ENCODE assay signal across 23 cellular contexts in genomic region chr16:2783581-2784375, GRCh38. TPM values are rescaled to one million over a fixed set of nuclear protein-coding genes. Genes with fewer than 3 reads are reported as not detected.
DNase-seq lines count a peak whose midpoint lies in the region; ATAC-seq and TF ChIP-seq lines count a peak whose summit lies in the region.
"Had no signal": no experiment of that assay in that cellular context is flagged by ENCODE, and none has a peak within 500 bp of the region (broad histone marks: within the 10 kb centered on the region; RNA-seq: fewer than 3 reads in every experiment).

No MANE protein-coding gene starts in this region.

- no peaks in the 10 kb centered on the region for H4K20me1 ChIP-seq in GM23338 (replicated peaks; ENCODE audit: insufficient read depth)
- H4K20me1 ChIP-seq: BLaER1 had no signal

- BruUV-seq in Calu3 (replicated peaks; lab: Mats Ljungman, UMichigan): TSS peak; percentile 52

- CTCF ChIA-PET in Calu3 (lab: Charles Lee): interaction anchor here (0.7 to 1.4 kb wide), 4 partner anchors 8 to 84 kb away, joined by 3 to 4 read pairs (median 3); no protein-coding TSS in a partner anchor

- H3K4me1 Mint-ChIP-seq in Calu3 (ENCODE audit: low read depth, unreplicated experiment): peaks cover 37% of the 10 kb centered on the region
- peaks cover 6% of the 10 kb centered on the region for H3K4me1 Mint-ChIP-seq in central memory CD8-positive, alpha-beta T cell
- H3K4me1 Mint-ChIP-seq in GM23338: peaks cover 10% of the 10 kb centered on the region

- no peak overlapping the region for H3K4me3 ChIP-seq in GM23338
- H3K4me3 ChIP-seq: BLaER1, psoas muscle, tibial nerve had no signal

- ATAC-seq in central memory CD8-positive, alpha-beta T cell (replicated peaks; ENCODE audit: extremely low read depth, poor library complexity, severe bottlenecking): no peak
- ATAC-seq in omental fat pad (ENCODE audit: low FRiP score): no peak
- ATAC-seq in GM23338: no peak

- no peak overlapping the region for H3K27ac ChIP-seq in GM23338 (ENCODE audit: low read depth)
- H3K27ac ChIP-seq: BLaER1, psoas muscle, tibial nerve had no signal

- no peak overlapping the region for H3K27ac Mint-ChIP-seq in Calu3 (ENCODE audit: unreplicated experiment)
- no peak overlapping the region for H3K27ac Mint-ChIP-seq in central memory CD8-positive, alpha-beta T cell (ENCODE audit: low read depth)
- no peak overlapping the region for H3K27ac Mint-ChIP-seq in GM23338
- H3K27ac Mint-ChIP-seq: brain; T-helper 1 cell treated with Interleukin-12 subunit alpha and Interleukin-12 subunit beta and Interleukin-4 antibody, amounts not matched to agents 30 μg/mL and 1 μg/mL, for 36 hours had no signal

- H3K9me3 Mint-ChIP-seq in Calu3 (ENCODE audit: low read depth, unreplicated experiment): no peaks in the 10 kb centered on the region
- H3K9me3 Mint-ChIP-seq in central memory CD8-positive, alpha-beta T cell: no peaks in the 10 kb centered on the region
- no peaks in the 10 kb centered on the region; the same call in 2 of the 3 replicates for H3K9me3 Mint-ChIP-seq in GM23338
- H3K9me3 Mint-ChIP-seq: brain; T-helper 1 cell treated with Interleukin-12 subunit alpha and Interleukin-12 subunit beta and Interleukin-4 antibody, amounts not matched to agents 30 μg/mL and 1 μg/mL, for 36 hours had no signal

- H3K27me3 Mint-ChIP-seq in Calu3 (ENCODE audit: unreplicated experiment) (no peaks in the 10 kb centered on the region), GM23338 (ENCODE audit: insufficient read depth, low read depth, poor library complexity) (peaks cover 42% of the 10 kb centered on the region)
- no peaks in the 10 kb centered on the region for H3K27me3 Mint-ChIP-seq in central memory CD8-positive, alpha-beta T cell

- no peak overlapping the region for H2AFZ ChIP-seq in GM23338

- no peaks in the 10 kb centered on the region for H3K79me2 ChIP-seq in GM23338 (replicated peaks; ENCODE audit: insufficient read depth)

- H3K4me3 Mint-ChIP-seq in Calu3 (ENCODE audit: low read depth, unreplicated experiment): peak overlapping the region; percentile 71
- peak overlapping the region; percentile 88 for H3K4me3 Mint-ChIP-seq in central memory CD8-positive, alpha-beta T cell
- no peak overlapping the region for H3K4me3 Mint-ChIP-seq in GM23338
- H3K4me3 Mint-ChIP-seq: T-helper 1 cell treated with Interleukin-12 subunit alpha and Interleukin-12 subunit beta and Interleukin-4 antibody, amounts not matched to agents 30 μg/mL and 1 μg/mL, for 36 hours had no signal

- H3F3A ChIP-seq in GM23338 (replicated peaks; ENCODE audit: low read depth): 0 out of 2 replicates have a peak, but pooled peaks cover 3% of the 10 kb centered on the region

- H3K36me3 ChIP-seq in GM23338 (ENCODE audit: insufficient read depth): no peaks in the 10 kb centered on the region
- H3K36me3 ChIP-seq: BLaER1, tibial nerve had no signal

- H3K4me2 ChIP-seq in GM23338: no peak overlapping the region
- H3K4me2 ChIP-seq: BLaER1 had no signal

- H3K4me1 ChIP-seq in GM23338 (ENCODE audit: insufficient read depth): peaks cover 1% of the 10 kb centered on the region; the same call in 1 of the 2 replicates

- no peak for TF ChIP-seq CTCF in Calu3 (IDR thresholded peaks at IDR 0.05; ENCODE audit: unreplicated experiment)
- TF ChIP-seq CTCF in omental fat pad (IDR thresholded peaks at IDR 0.05): no peak
- no peak for TF ChIP-seq CTCF in GM23338 (conservative IDR thresholded peaks at IDR 0.05; ENCODE audit: low read depth in 2 of 2)

- no peaks in the 10 kb centered on the region for H3K9me2 ChIP-seq in GM23338 (ENCODE audit: insufficient read depth)

- peaks cover 29% of the 10 kb centered on the region for H3K27me3 ChIP-seq in GM23338 (ENCODE audit: insufficient read depth)

- H3K36me3 Mint-ChIP-seq in Calu3 (ENCODE audit: insufficient read depth, unreplicated experiment) (peaks cover 29% of the 10 kb centered on the region), GM23338 (ENCODE audit: low read depth) (no peaks in the 10 kb centered on the region)
- no peaks in the 10 kb centered on the region for H3K36me3 Mint-ChIP-seq in central memory CD8-positive, alpha-beta T cell (ENCODE audit: insufficient read depth)
- H3K36me3 Mint-ChIP-seq: brain had no signal

- intact Hi-C loops in Calu3 (cut with micrococcal nuclease; ENCODE audit: unreplicated experiment): no loop called here

- DNase-seq in activated CD8-positive, alpha-beta memory T cell treated with anti-CD3 and anti-CD28 coated beads, Interleukin-2, amount 50 U/mL, for 48 hours: peak; percentile 49
- DNase-seq in activated CD8-positive, alpha-beta memory T cell treated with anti-CD3 and anti-CD28 coated beads for 24 hours: no peak
- DNase-seq in Calu3 (no peak), omental fat pad (ENCODE audit: low spot score) (peak; percentile 11), inferior parietal cortex (ENCODE audit: extremely low spot score) (no peak), GM23338 (ENCODE audit: low spot score) (no peak)
- no peak for DNase-seq in central memory CD8-positive, alpha-beta T cell (ENCODE audit: low spot score in 2 of 2)
- DNase-seq in stimulated activated CD4-positive, alpha-beta T cell treated with anti-CD3 and anti-CD28 coated beads, Interleukin-2, amount 100 ng/mL, for 24 hours: no peak
- DNase-seq: erythroblast, Kasumi-1, NCI-H1092 treated with DMSO at 0.1 percent for 48 hours, NCI-H2081 treated with DMSO at 0.1 percent for 48 hours, NCI-H524 treated with DMSO at 0.1 percent for 48 hours, psoas muscle, SIG-M5 had no signal

TF ChIP-seq in GM23338, 12 proteins besides CTCF, POLR2A, EP300 and RAD21 (continues in another document):
- TF ChIP-seq STAT1 (IDR thresholded peaks at IDR 0.05; ENCODE audit: unreplicated experiment) (no peak), NANOG (IDR thresholded peaks at IDR 0.05; ENCODE audit: borderline replicate concordance) (no peak), EZH2phosphoT487 (IDR thresholded peaks at IDR 0.05; ENCODE audit: unreplicated experiment) (no peak), CREB1 (CRISPR knock-in tag; IDR thresholded peaks at IDR 0.05; ENCODE audit: low read depth) (no peak), ZNF331 (CRISPR knock-in tag; IDR thresholded peaks at IDR 0.05; ENCODE audit: low read depth) (no peak), ZNF114 (CRISPR knock-in tag; IDR thresholded peaks at IDR 0.05) (no peak)
- TF ChIP-seq, protein P1, sequence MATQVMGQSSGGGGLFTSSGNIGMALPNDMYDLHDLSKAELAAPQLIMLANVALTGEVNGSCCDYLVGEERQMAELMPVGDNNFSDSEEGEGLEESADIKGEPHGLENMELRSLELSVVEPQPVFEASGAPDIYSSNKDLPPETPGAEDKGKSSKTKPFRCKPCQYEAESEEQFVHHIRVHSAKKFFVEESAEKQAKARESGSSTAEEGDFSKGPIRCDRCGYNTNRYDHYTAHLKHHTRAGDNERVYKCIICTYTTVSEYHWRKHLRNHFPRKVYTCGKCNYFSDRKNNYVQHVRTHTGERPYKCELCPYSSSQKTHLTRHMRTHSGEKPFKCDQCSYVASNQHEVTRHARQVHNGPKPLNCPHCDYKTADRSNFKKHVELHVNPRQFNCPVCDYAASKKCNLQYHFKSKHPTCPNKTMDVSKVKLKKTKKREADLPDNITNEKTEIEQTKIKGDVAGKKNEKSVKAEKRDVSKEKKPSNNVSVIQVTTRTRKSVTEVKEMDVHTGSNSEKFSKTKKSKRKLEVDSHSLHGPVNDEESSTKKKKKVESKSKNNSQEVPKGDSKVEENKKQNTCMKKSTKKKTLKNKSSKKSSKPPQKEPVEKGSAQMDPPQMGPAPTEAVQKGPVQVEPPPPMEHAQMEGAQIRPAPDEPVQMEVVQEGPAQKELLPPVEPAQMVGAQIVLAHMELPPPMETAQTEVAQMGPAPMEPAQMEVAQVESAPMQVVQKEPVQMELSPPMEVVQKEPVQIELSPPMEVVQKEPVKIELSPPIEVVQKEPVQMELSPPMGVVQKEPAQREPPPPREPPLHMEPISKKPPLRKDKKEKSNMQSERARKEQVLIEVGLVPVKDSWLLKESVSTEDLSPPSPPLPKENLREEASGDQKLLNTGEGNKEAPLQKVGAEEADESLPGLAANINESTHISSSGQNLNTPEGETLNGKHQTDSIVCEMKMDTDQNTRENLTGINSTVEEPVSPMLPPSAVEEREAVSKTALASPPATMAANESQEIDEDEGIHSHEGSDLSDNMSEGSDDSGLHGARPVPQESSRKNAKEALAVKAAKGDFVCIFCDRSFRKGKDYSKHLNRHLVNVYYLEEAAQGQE (IDR thresholded peaks at IDR 0.05; ENCODE audit: unreplicated experiment): no peak

RNA-seq across cellular contexts. Expression of gene PRSS33, which starts 3.6 kb away (rescaled TPM):
- total RNA-seq in Calu3 (2022) (7.9 and 13.2 TPM in 2 replicates), omental fat pad (not detected)
- 0.47 and 1.4 TPM in 2 replicates for total RNA-seq in GM23338 (2014; rRNA removed; shearing (Covaris generic))
- polyA plus RNA-seq in GM23338 (2016; fragmentation: Nextera tagmentation; extraction: Ambion mirVana): 0.24 TPM in 2 replicates
- total RNA-seq: dermis microvascular lymphatic vessel endothelial cell, HT1080, liver, psoas muscle, tibial nerve had no signal
- polyA plus RNA-seq: liver, psoas muscle had no signal

RNA-seq across cellular contexts. Expression of gene ELOB, which starts 6.7 kb away (rescaled TPM):
- total RNA-seq in Calu3 (2022): 269 TPM in 2 replicates
- 100 to 1,000 TPM; 181 to 341 (median 323) TPM for total RNA-seq in omental fat pad
- total RNA-seq in GM23338 (2014; rRNA removed; shearing (Covaris generic)): 278 and 696 TPM in 2 replicates
- polyA plus RNA-seq in GM23338 (2016; fragmentation: Nextera tagmentation; extraction: Ambion mirVana): 756 and 851 TPM in 2 replicates

RNA-seq across cellular contexts. Expression of gene PRSS41, which starts 14.5 kb away (rescaled TPM):
- total RNA-seq in Calu3 (2022) (not detected in 2 replicates), omental fat pad (not detected)
- not detected in 2 replicates for total RNA-seq in GM23338 (2014; rRNA removed; shearing (Covaris generic))
- polyA plus RNA-seq in GM23338 (2016; fragmentation: Nextera tagmentation; extraction: Ambion mirVana): not detected in 2 replicates
- total RNA-seq: A172, dermis microvascular lymphatic vessel endothelial cell, HT1080, liver, psoas muscle, tibial nerve had no signal
- polyA plus RNA-seq: liver, psoas muscle had no signal

RNA-seq across cellular contexts. Expression of gene SRRM2, which starts 31.3 kb away (rescaled TPM):
- 870 and 905 TPM in 2 replicates for total RNA-seq in Calu3 (2022)
- total RNA-seq in omental fat pad: 100 to 1,000 TPM; 230 to 465 (median 368) TPM
- total RNA-seq in GM23338 (2014; rRNA removed; shearing (Covaris generic)): 253 and 308 TPM in 2 replicates
- polyA plus RNA-seq in GM23338 (2016; fragmentation: Nextera tagmentation; extraction: Ambion mirVana): 893 and 928 TPM in 2 replicates

RNA-seq across cellular contexts. Expression of gene PRSS21, which starts 33.3 kb away (rescaled TPM):
- total RNA-seq in Calu3 (2022) (not detected in 2 replicates), omental fat pad (1 to 10 TPM in 1 of 4 donors, under 1 TPM in 1, not detected in 2; 0.65 to 1.0 TPM)
- total RNA-seq in GM23338 (2014; rRNA removed; shearing (Covaris generic)): 1.1 and 2.4 TPM in 2 replicates
- polyA plus RNA-seq in GM23338 (2016; fragmentation: Nextera tagmentation; extraction: Ambion mirVana): 3.1 and 4.0 TPM in 2 replicates
- total RNA-seq: A172, HT1080, psoas muscle, tibial nerve had no signal

Comparison
In these comparisons a context has a peak if more than half of its experiments do, and no peak if none do; other contexts are left out.
1. DNase-seq: peak in activated CD8-positive, alpha-beta memory T cell treated with anti-CD3 and anti-CD28 coated beads, Interleukin-2, amount 50 U/mL, for 48 hours (single experiment) and omental fat pad (single experiment); none in activated CD8-positive, alpha-beta memory T cell treated with anti-CD3 and anti-CD28 coated beads for 24 hours (single experiment), Calu3 (single experiment), central memory CD8-positive, alpha-beta T cell (0 of 2), inferior parietal cortex (single experiment), stimulated activated CD4-positive, alpha-beta T cell treated with anti-CD3 and anti-CD28 coated beads, Interleukin-2, amount 100 ng/mL, for 24 hours (0 of 2) and GM23338 (single experiment).